1 cellular context compared by ENCODE assay signal in genomic region chr1:54336121-54336520, GRCh38.
TF ChIP-seq lines count a peak whose summit lies in the region.

No MANE protein-coding gene starts in this region.

TF ChIP-seq in GM23338, 12 proteins besides CTCF, POLR2A, EP300 and RAD21 (continued from another document):
- TF ChIP-seq ETS1 (IDR thresholded peaks at IDR 0.05) (no peak), JUNB (IDR thresholded peaks at IDR 0.05; ENCODE audit: unreplicated experiment) (no peak), NANOG (IDR thresholded peaks at IDR 0.05; ENCODE audit: borderline replicate concordance) (no peak), ZNF331 (CRISPR knock-in tag; IDR thresholded peaks at IDR 0.05; ENCODE audit: low read depth) (no peak), POLR2AphosphoS5 (IDR thresholded peaks at IDR 0.05; ENCODE audit: low read depth) (no peak), CREB1 (CRISPR knock-in tag; IDR thresholded peaks at IDR 0.05; ENCODE audit: low read depth) (no peak), EZH2 (IDR thresholded peaks at IDR 0.05; ENCODE audit: low read depth, unreplicated experiment) (no peak), ZNF114 (CRISPR knock-in tag; IDR thresholded peaks at IDR 0.05) (no peak), EZH2phosphoT487 (IDR thresholded peaks at IDR 0.05; ENCODE audit: unreplicated experiment) (no peak), STAT1 (IDR thresholded peaks at IDR 0.05; ENCODE audit: unreplicated experiment) (no peak)
- TF ChIP-seq, protein P1, sequence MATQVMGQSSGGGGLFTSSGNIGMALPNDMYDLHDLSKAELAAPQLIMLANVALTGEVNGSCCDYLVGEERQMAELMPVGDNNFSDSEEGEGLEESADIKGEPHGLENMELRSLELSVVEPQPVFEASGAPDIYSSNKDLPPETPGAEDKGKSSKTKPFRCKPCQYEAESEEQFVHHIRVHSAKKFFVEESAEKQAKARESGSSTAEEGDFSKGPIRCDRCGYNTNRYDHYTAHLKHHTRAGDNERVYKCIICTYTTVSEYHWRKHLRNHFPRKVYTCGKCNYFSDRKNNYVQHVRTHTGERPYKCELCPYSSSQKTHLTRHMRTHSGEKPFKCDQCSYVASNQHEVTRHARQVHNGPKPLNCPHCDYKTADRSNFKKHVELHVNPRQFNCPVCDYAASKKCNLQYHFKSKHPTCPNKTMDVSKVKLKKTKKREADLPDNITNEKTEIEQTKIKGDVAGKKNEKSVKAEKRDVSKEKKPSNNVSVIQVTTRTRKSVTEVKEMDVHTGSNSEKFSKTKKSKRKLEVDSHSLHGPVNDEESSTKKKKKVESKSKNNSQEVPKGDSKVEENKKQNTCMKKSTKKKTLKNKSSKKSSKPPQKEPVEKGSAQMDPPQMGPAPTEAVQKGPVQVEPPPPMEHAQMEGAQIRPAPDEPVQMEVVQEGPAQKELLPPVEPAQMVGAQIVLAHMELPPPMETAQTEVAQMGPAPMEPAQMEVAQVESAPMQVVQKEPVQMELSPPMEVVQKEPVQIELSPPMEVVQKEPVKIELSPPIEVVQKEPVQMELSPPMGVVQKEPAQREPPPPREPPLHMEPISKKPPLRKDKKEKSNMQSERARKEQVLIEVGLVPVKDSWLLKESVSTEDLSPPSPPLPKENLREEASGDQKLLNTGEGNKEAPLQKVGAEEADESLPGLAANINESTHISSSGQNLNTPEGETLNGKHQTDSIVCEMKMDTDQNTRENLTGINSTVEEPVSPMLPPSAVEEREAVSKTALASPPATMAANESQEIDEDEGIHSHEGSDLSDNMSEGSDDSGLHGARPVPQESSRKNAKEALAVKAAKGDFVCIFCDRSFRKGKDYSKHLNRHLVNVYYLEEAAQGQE (IDR thresholded peaks at IDR 0.05; ENCODE audit: unreplicated experiment) = no peak
